In genomic region chr16:24986512-24987303, GRCh38 we compare ENCODE assay signal across 7 cellular contexts. TPM values are rescaled to one million over a fixed set of nuclear protein-coding genes. Genes with fewer than 3 reads are reported as not detected.
A peak's percentile ranks its signal among the peaks of the same experiment; 100 is the strongest.
DNase-seq lines count a peak whose midpoint lies in the region; ATAC-seq and TF ChIP-seq lines count a peak whose summit lies in the region.

No MANE protein-coding gene starts in this region.

- POLR2A ChIA-PET in HEK293 (lab: Yijun Ruan, JAX) = interaction anchor here (0.5 kb wide), 1 partner anchor 17 kb away, joined by 3 read pairs; no protein-coding TSS in a partner anchor

- H3K27me3 ChIP-seq in rectal smooth muscle tissue (ENCODE audit: control insufficient read depth, insufficient read depth, low read length) (no peaks in the 10 kb centered on the region), WERI-Rb-1 (ENCODE audit: insufficient read depth, low read depth, severe bottlenecking) (no peaks in the 10 kb centered on the region)

- DNase-seq in RPMI7951 (ENCODE audit: low read depth) (peak; percentile 63), fibroblast of mammary gland (ENCODE audit: low read depth) (peak; percentile 85), WERI-Rb-1 (no peak)

- H3K4me3 ChIP-seq in HEK293 (ENCODE audit: low read depth, low read length) = no peak overlapping the region
- no peak overlapping the region for H3K4me3 ChIP-seq in fibroblast of mammary gland (ENCODE audit: control insufficient read depth, low read depth, low read length)
- H3K4me3 ChIP-seq in rectal smooth muscle tissue (ENCODE audit: low read length) = no peak overlapping the region
- no peak overlapping the region for H3K4me3 ChIP-seq in WERI-Rb-1 (ENCODE audit: low read depth, low read length)

- H3K36me3 ChIP-seq in HEK293 (ENCODE audit: control insufficient read depth in 2 of 2, insufficient read depth in 1 of 2, low read length in 2 of 2) (no peaks in the 10 kb centered on the region), rectal smooth muscle tissue (ENCODE audit: control insufficient read depth, insufficient read depth, low read length) (no peaks in the 10 kb centered on the region), WERI-Rb-1 (no peaks in the 10 kb centered on the region)

- H3K4me1 ChIP-seq in HEK293 (ENCODE audit: control insufficient read depth, insufficient read depth, low read length) (peaks cover 46% of the 10 kb centered on the region), rectal smooth muscle tissue (ENCODE audit: control insufficient read depth, insufficient read depth, low read length) (peaks cover 25% of the 10 kb centered on the region)

- TF ChIP-seq CTCF in HEK293 (tag by site-specific recombination; IDR thresholded peaks at IDR 0.05) (no peak), fibroblast of mammary gland (conservative IDR thresholded peaks at IDR 0.05; ENCODE audit: control insufficient read depth, insufficient read depth, low read depth, low read length) (no peak), WERI-Rb-1 (IDR thresholded peaks at IDR 0.05; ENCODE audit: low read depth, low read length) (no peak)

- no peak overlapping the region for H3K9ac ChIP-seq in rectal smooth muscle tissue (ENCODE audit: low read length)

- H3K9me3 ChIP-seq in HEK293 (ENCODE audit: control insufficient read depth, insufficient read depth, low read depth, low read length) = no peaks in the 10 kb centered on the region
- no peaks in the 10 kb centered on the region for H3K9me3 ChIP-seq in WERI-Rb-1 (ENCODE audit: severe bottlenecking)

- ATAC-seq in HG03460 (IDR thresholded peaks at IDR 0.05; ENCODE audit: unreplicated experiment) (no peak), HG03159 (IDR thresholded peaks at IDR 0.05; ENCODE audit: unreplicated experiment) (no peak)

- H3K27ac ChIP-seq in HEK293 (ENCODE audit: extremely low read depth, low read depth, low read length) = peak overlapping the region; percentile 19; the same call in 1 of the 2 replicates
- H3K27ac ChIP-seq in rectal smooth muscle tissue (ENCODE audit: low read depth, low read length) = peak overlapping the region; percentile 73
- no peak overlapping the region for H3K27ac ChIP-seq in WERI-Rb-1

- CTCF ChIA-PET in HEK293 (lab: Yijun Ruan, JAX) = interaction anchor here (1.4 kb wide), 1 partner anchor 81 kb away, joined by 3 read pairs; no protein-coding TSS in a partner anchor

TF ChIP-seq in HEK293, 187 proteins besides CTCF, POLR2A, EP300 and RAD21 (continues in another document):
- no peak for TF ChIP-seq ZXDB (tag by site-specific recombination; IDR thresholded peaks at IDR 0.05)
- TF ChIP-seq ZBTB20 (tag by site-specific recombination; IDR thresholded peaks at IDR 0.05) = peak; percentile 64
- no peak for TF ChIP-seq ZNF341 (tag by site-specific recombination; IDR thresholded peaks at IDR 0.05; ENCODE audit: low read depth)
- peak; percentile 57 for TF ChIP-seq OSR2 (tag by site-specific recombination; IDR thresholded peaks at IDR 0.05)
- peak; percentile 51 for TF ChIP-seq SP7 (tag by site-specific recombination; IDR thresholded peaks at IDR 0.05)
- no peak for TF ChIP-seq ZNF423 (tag by site-specific recombination; IDR thresholded peaks at IDR 0.05)
- TF ChIP-seq FEZF1 (tag by site-specific recombination; IDR thresholded peaks at IDR 0.05) = peak; percentile 57
- TF ChIP-seq PRDM2 (tag by site-specific recombination; IDR thresholded peaks at IDR 0.05; ENCODE audit: borderline replicate concordance) = no peak
- peak; percentile 64 for TF ChIP-seq PRDM10 (tag by site-specific recombination; IDR thresholded peaks at IDR 0.05)
- TF ChIP-seq ZNF600 (tag by site-specific recombination; IDR thresholded peaks at IDR 0.05) = peak; percentile 84
- TF ChIP-seq ZNF629 (tag by site-specific recombination; IDR thresholded peaks at IDR 0.05) = peak; percentile 64; the same call in 1 of the 2 replicates
- TF ChIP-seq ZNF362 (tag by site-specific recombination; IDR thresholded peaks at IDR 0.05) = no peak
- TF ChIP-seq ZNF138 (tag by site-specific recombination; IDR thresholded peaks at IDR 0.05; ENCODE audit: borderline replicate concordance) = no peak
- no peak for TF ChIP-seq ELK4 (IDR thresholded peaks at IDR 0.05; ENCODE audit: borderline replicate concordance, low read depth, low read length)
- no peak for TF ChIP-seq ZNF558 (tag by site-specific recombination; IDR thresholded peaks at IDR 0.05)

RNA-seq across cellular contexts. Expression of gene ARHGAP17, which starts 28.5 kb away (rescaled TPM):
- total RNA-seq in RPMI7951 (2014; rRNA removed; shearing (Covaris generic)) = 19.8 and 23.4 TPM in 2 replicates
